Comparison of ENCODE assay signal across 9 cellular contexts in genomic region chr1:24236170-24237045, GRCh38. TPM values are rescaled to one million over a fixed set of nuclear protein-coding genes. Genes with fewer than 3 reads are reported as not detected.
DNase-seq lines count a peak whose midpoint lies in the region; ATAC-seq and TF ChIP-seq lines count a peak whose summit lies in the region.
"Had no signal": no experiment of that assay in that cellular context is flagged by ENCODE, and none has a peak within 500 bp of the region (broad histone marks: within the 10 kb centered on the region; RNA-seq: fewer than 3 reads in every experiment).

No MANE protein-coding gene starts in this region.

- H3K4me2 ChIP-seq in GM23248 (ENCODE audit: unreplicated experiment) (peak overlapping the region; percentile 24), hepatocyte (no peak overlapping the region)

- H3K4me1 Mint-ChIP-seq in activated B cell treated with CpG ODN at 0.5 μM for 24 hours, result peaks cover 14% of the 10 kb centered on the region

- H2AFZ ChIP-seq in GM23248, result no peak overlapping the region
- H2AFZ ChIP-seq in hepatocyte, result peak overlapping the region; percentile 16

- peaks cover 12% of the 10 kb centered on the region for H3K4me1 ChIP-seq in GM23248 (ENCODE audit: insufficient read depth)
- H3K4me1 ChIP-seq in hepatocyte (ENCODE audit: insufficient read depth), result peaks cover 14% of the 10 kb centered on the region
- no peaks in the 10 kb centered on the region for H3K4me1 ChIP-seq in gastrocnemius medialis

- H3K9me3 ChIP-seq in GM23248 (ENCODE audit: low read depth), result no peaks in the 10 kb centered on the region
- H3K9me3 ChIP-seq in hepatocyte (ENCODE audit: low read depth), result no peaks in the 10 kb centered on the region
- H3K9me3 ChIP-seq in gastrocnemius medialis, result no peaks in the 10 kb centered on the region

- H3K27ac Mint-ChIP-seq in activated B cell treated with CpG ODN at 0.5 μM for 24 hours, result no peak overlapping the region
- H3K27ac Mint-ChIP-seq: dendritic cell treated with granulocyte-macrophage colony-stimulating factor and Interleukin-4, amounts not matched to agents 40 ng/mL and 50 ng/mL, for 4 days had no signal

- 47 to 50% methylated on average over 16 to 17 of the region's 17 CpGs for WGBS in GM23248 (ENCODE audit: low coverage in 1 of 2, low lambda C conversion rate in 2 of 2, missing lambda C conversion rate in 2 of 2), 2 experiments
- 58% methylated on average over 17 of the region's 17 CpGs for WGBS in hepatocyte (ENCODE audit: low lambda C conversion rate, missing lambda C conversion rate)

- H3K4me3 ChIP-seq in GM23248, result no peak overlapping the region
- no peak overlapping the region for H3K4me3 ChIP-seq in hepatocyte
- H3K4me3 ChIP-seq in gastrocnemius medialis, result no peak overlapping the region

- POLR2A ChIA-PET in activated B cell treated with CpG ODN at 0.5 μM for 24 hours (lab: Charles Lee), result interaction anchor here (2.1 kb wide), 1 partner anchor 85 kb away, joined by 6 read pairs; no protein-coding TSS in a partner anchor

- peak overlapping the region; percentile 34; the same call in 1 of the 2 replicates for H3K9ac ChIP-seq in GM23248

- intact Hi-C loops in activated B cell treated with CpG ODN at 0.5 μM for 24 hours (cut with micrococcal nuclease), result no loop called here
- intact Hi-C loops in gastrocnemius medialis (cut with DNase I; ENCODE audit: low total_unique reads), result loop anchor here (10.0 kb wide), 1 partner anchor 1912 kb away; no protein-coding TSS in a partner anchor

- in situ Hi-C loops in GM23248 (cut with MboI) (no loop called here), gastrocnemius medialis (cut with MboI; ENCODE audit: low sequenced_read_pairs in 4 of 4) (no loop called here)

- no peaks in the 10 kb centered on the region for H3K36me3 Mint-ChIP-seq in activated B cell treated with CpG ODN at 0.5 μM for 24 hours (ENCODE audit: low read depth)

- H3K9me3 Mint-ChIP-seq in activated B cell treated with CpG ODN at 0.5 μM for 24 hours, result no peaks in the 10 kb centered on the region
- H3K9me3 Mint-ChIP-seq: dendritic cell treated with granulocyte-macrophage colony-stimulating factor and Interleukin-4, amounts not matched to agents 40 ng/mL and 50 ng/mL, for 4 days had no signal

- H3K36me3 ChIP-seq in GM23248 (ENCODE audit: low read depth) (no peaks in the 10 kb centered on the region), hepatocyte (replicated peaks; ENCODE audit: insufficient read depth, low read depth) (no peaks in the 10 kb centered on the region), gastrocnemius medialis (no peaks in the 10 kb centered on the region)

- H4K20me1 ChIP-seq in GM23248 (ENCODE audit: insufficient read depth) (no peaks in the 10 kb centered on the region), hepatocyte (ENCODE audit: insufficient read depth, poor library complexity, severe bottlenecking) (no peaks in the 10 kb centered on the region)

- CTCF ChIA-PET in activated B cell treated with CpG ODN at 0.5 μM for 24 hours (lab: Charles Lee), result interaction anchor here (1.1 kb wide), 1 partner anchor 37 kb away, joined by 3 read pairs; no protein-coding TSS in a partner anchor

- H3K79me2 ChIP-seq in GM23248 (ENCODE audit: insufficient read depth) (no peaks in the 10 kb centered on the region), hepatocyte (no peaks in the 10 kb centered on the region)

- TF ChIP-seq POLR2A in gastrocnemius medialis (IDR thresholded peaks at IDR 0.05), result no peak

- no peak overlapping the region for H3K27ac ChIP-seq in GM23248
- peak overlapping the region; percentile 24 for H3K27ac ChIP-seq in hepatocyte
- H3K27ac ChIP-seq in gastrocnemius medialis, result no peak overlapping the region

- peak; percentile 86 for DNase-seq in GM23248
- no peak for DNase-seq in activated B cell treated with CpG ODN at 0.5 μM for 24 hours
- DNase-seq in hepatocyte (ENCODE audit: low spot score), result peak; percentile 49
- peak; percentile 32 to 38 for DNase-seq in stimulated activated CD8-positive, alpha-beta memory T cell treated with anti-CD3 and anti-CD28 coated beads, Interleukin-15, amount 100 ng/mL, for 48 hours (ENCODE audit: low read depth in 2 of 2)
- no peak for DNase-seq in gastrocnemius medialis
- no peak for DNase-seq in globus pallidus (ENCODE audit: low spot score)
- DNase-seq in SIG-M5 treated with dmso at 0.1 percent for 504 hours (lab: John Stamatoyannopoulos, UW; ENCODE audit: unreplicated experiment), result no peak
- no peak for DNase-seq in OCI-M2 (lab: John Stamatoyannopoulos, UW; ENCODE audit: unreplicated experiment)

- no peak overlapping the region for H3K4me3 Mint-ChIP-seq in activated B cell treated with CpG ODN at 0.5 μM for 24 hours
- H3K4me3 Mint-ChIP-seq: dendritic cell treated with granulocyte-macrophage colony-stimulating factor and Interleukin-4, amounts not matched to agents 40 ng/mL and 50 ng/mL, for 4 days had no signal

- TF ChIP-seq CTCF in activated B cell treated with CpG ODN at 0.5 μM for 24 hours (IDR thresholded peaks at IDR 0.05), result no peak
- no peak for TF ChIP-seq CTCF in hepatocyte (IDR thresholded peaks at IDR 0.05; ENCODE audit: poor library complexity)
- no peak for TF ChIP-seq CTCF in gastrocnemius medialis (IDR thresholded peaks at IDR 0.05 in 4 of 5, conservative IDR thresholded peaks at IDR 0.05 in 1 of 5)

- H3K27me3 ChIP-seq in GM23248 (replicated peaks; ENCODE audit: insufficient read depth) (no peaks in the 10 kb centered on the region), hepatocyte (no peaks in the 10 kb centered on the region), gastrocnemius medialis (peaks cover 8 to 13% (median 12%) of the 10 kb centered on the region in 3 donors)

- peaks cover 3% of the 10 kb centered on the region for H3K27me3 Mint-ChIP-seq in activated B cell treated with CpG ODN at 0.5 μM for 24 hours

- H3F3A ChIP-seq in GM23248 (ENCODE audit: insufficient read depth), result peaks cover 10% of the 10 kb centered on the region; the same call in 1 of the 2 replicates

- H3K9me2 ChIP-seq in GM23248 (ENCODE audit: insufficient read depth), result no peaks in the 10 kb centered on the region
- H3K9me2 ChIP-seq in hepatocyte (replicated peaks; ENCODE audit: insufficient read depth), result no peaks in the 10 kb centered on the region

- ATAC-seq in activated B cell treated with CpG ODN at 0.5 μM for 24 hours (ENCODE audit: low read depth) (peak; percentile 81), gastrocnemius medialis (no peak)

RNA-seq across cellular contexts. Expression of gene IFNLR1, which starts 49.3 kb away (rescaled TPM):
- total RNA-seq in GM23248 (2014; rRNA removed; shearing (Covaris generic)), result not detected in 2 replicates
- polyA plus RNA-seq in GM23248 (2016; fragmentation: Nextera tagmentation; extraction: Ambion mirVana) (not detected in 2 replicates), hepatocyte (3.6 and 7.5 TPM in 2 replicates)
- total RNA-seq in activated B cell treated with CpG ODN at 0.5 μM for 24 hours (38.6 and 39.2 TPM in 2 replicates), hepatocyte (5.8 and 6.4 TPM in 2 replicates), gastrocnemius medialis (1 to 10 TPM; 2.0 to 7.4 (median 5.0) TPM)

Comparison
In these comparisons a context has a peak if more than half of its experiments do, and no peak if none do; other contexts are left out.
1. DNase-seq: peak in GM23248 (single experiment), hepatocyte (single experiment) and stimulated activated CD8-positive, alpha-beta memory T cell treated with anti-CD3 and anti-CD28 coated beads, Interleukin-15, amount 100 ng/mL, for 48 hours (2 of 2); none in activated B cell treated with CpG ODN at 0.5 μM for 24 hours (single experiment), gastrocnemius medialis (0 of 2), globus pallidus (single experiment), SIG-M5 treated with dmso at 0.1 percent for 504 hours (single experiment) and OCI-M2 (single experiment).